Comparison of ENCODE assay signal across 14 cellular contexts in the genomic region with DNA sequence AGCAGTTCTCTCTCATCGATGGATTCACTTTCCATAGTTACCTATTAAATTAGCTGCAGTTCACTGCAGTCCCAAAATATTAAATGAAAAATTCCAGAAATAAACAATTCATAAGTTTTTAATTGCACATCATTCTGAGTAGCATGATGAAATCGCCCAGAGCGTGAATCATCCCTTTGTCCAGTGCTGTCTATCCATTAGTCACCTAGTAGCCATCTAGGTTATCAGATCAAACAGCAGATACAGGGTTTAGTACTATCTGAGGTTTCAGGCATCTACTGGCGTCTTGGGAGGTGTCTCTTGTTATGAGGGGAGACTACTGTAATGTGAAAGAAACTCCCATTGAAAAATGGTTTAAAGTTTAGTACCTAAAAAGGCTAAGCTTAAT.
A peak's percentile ranks its signal among the peaks of the same experiment; 100 is the strongest.
DNase-seq lines count a peak whose midpoint lies in the region; ATAC-seq and TF ChIP-seq lines count a peak whose summit lies in the region.
"Had no signal": no experiment of that assay in that cellular context is flagged by ENCODE, and none has a peak within 500 bp of the region (broad histone marks: within the 10 kb centered on the region; RNA-seq: fewer than 3 reads in every experiment).

No MANE protein-coding gene starts in this region.

- no peak for TF ChIP-seq CTCF in PC-3 (conservative IDR thresholded peaks at IDR 0.05; ENCODE audit: low read depth, low read length)
- no peak for TF ChIP-seq CTCF in endodermal cell (conservative IDR thresholded peaks at IDR 0.05)

- H3K4me1 ChIP-seq in PC-3 (ENCODE audit: insufficient read depth, low read length) = peaks cover 31% of the 10 kb centered on the region
- no peaks in the 10 kb centered on the region for H3K4me1 ChIP-seq in trophoblast cell (ENCODE audit: control insufficient read depth in 1 of 2, insufficient read depth in 2 of 2, low read length in 2 of 2)
- no peaks in the 10 kb centered on the region for H3K4me1 ChIP-seq in endodermal cell (ENCODE audit: control insufficient read depth, insufficient read depth, low read length)

- H3K36me3 ChIP-seq in PC-3 (ENCODE audit: low read depth, low read length) (no peaks in the 10 kb centered on the region), trophoblast cell (ENCODE audit: control insufficient read depth in 1 of 2, insufficient read depth in 2 of 2, low read length in 2 of 2) (no peaks in the 10 kb centered on the region), endodermal cell (ENCODE audit: control insufficient read depth, insufficient read depth, low read length) (no peaks in the 10 kb centered on the region)
- H3K36me3 ChIP-seq: pancreas, thoracic aorta had no signal

- H3K27me3 Mint-ChIP-seq in endodermal cell (ENCODE audit: insufficient read depth) = no peaks in the 10 kb centered on the region
- H3K27me3 Mint-ChIP-seq: activated naive CD4-positive, alpha-beta T cell treated with anti-CD3 and anti-CD28 coated beads, Interleukin-2, amount 50 U/mL, for 24 hours had no signal

- H3K79me2 ChIP-seq in PC-3 (ENCODE audit: low read length) = no peaks in the 10 kb centered on the region
- no peaks in the 10 kb centered on the region for H3K79me2 ChIP-seq in trophoblast cell (ENCODE audit: control insufficient read depth, insufficient read depth, low read length, poor library complexity)

- no peak overlapping the region for H3K27ac Mint-ChIP-seq in endodermal cell
- H3K27ac Mint-ChIP-seq: activated naive CD4-positive, alpha-beta T cell treated with anti-CD3 and anti-CD28 coated beads, Interleukin-2, amount 50 U/mL, for 24 hours had no signal

- no peaks in the 10 kb centered on the region for H3K9me2 ChIP-seq in PC-3 (replicated peaks; ENCODE audit: low read length)

- H3K36me3 Mint-ChIP-seq in endodermal cell (ENCODE audit: low read depth) = peaks cover 35% of the 10 kb centered on the region

- H2AK5ac ChIP-seq in trophoblast cell (ENCODE audit: low read length) = no peak overlapping the region

- POLR2A ChIA-PET in PC-3 (lab: Charles Lee; ENCODE audit: unreplicated experiment) = no interaction called here

- H2AFZ ChIP-seq in PC-3 (ENCODE audit: low read length) (no peak overlapping the region), trophoblast cell (ENCODE audit: insufficient read depth, low read length, poor library complexity) (no peak overlapping the region)

- H3K4ac ChIP-seq in trophoblast cell (ENCODE audit: low read depth, low read length) = no peak overlapping the region

- H3K27ac ChIP-seq in PC-3 (ENCODE audit: low read length) (peak overlapping the region; percentile 66), epithelial cell of prostate (peak overlapping the region; percentile 87), trophoblast cell (ENCODE audit: low read depth, low read length) (no peak overlapping the region), endodermal cell (ENCODE audit: low read depth, low read length) (no peak overlapping the region)
- H3K27ac ChIP-seq: thoracic aorta had no signal

- no peak overlapping the region for H2BK12ac ChIP-seq in trophoblast cell (ENCODE audit: low read length)

- H3K4me3 Mint-ChIP-seq in endodermal cell = no peak overlapping the region
- H3K4me3 Mint-ChIP-seq: activated naive CD4-positive, alpha-beta T cell treated with anti-CD3 and anti-CD28 coated beads, Interleukin-2, amount 50 U/mL, for 24 hours had no signal

- no peak overlapping the region for H3K4me3 ChIP-seq in PC-3 (ENCODE audit: low read length)
- no peak overlapping the region for H3K4me3 ChIP-seq in trophoblast cell (ENCODE audit: low read depth, low read length)
- no peak overlapping the region for H3K4me3 ChIP-seq in endodermal cell (ENCODE audit: low read length)
- H3K4me3 ChIP-seq: pancreas, thoracic aorta had no signal

- DNase-seq in GM04504 (ENCODE audit: low read depth) (peak; percentile 55), PC-3 (peak; percentile 74), epithelial cell of prostate (ENCODE audit: low read depth, low spot score) (no peak), trophoblast cell (peak; percentile 68 to 89), SK-N-DZ (ENCODE audit: low spot score) (no peak), endodermal cell (no peak)
- DNase-seq: activated CD4-positive, alpha-beta T cell treated with anti-CD3 and anti-CD28 coated beads for 1 hour; DMS79 treated with DMSO at 0.1 percent for 48 hours; KBM-7; pancreas had no signal

- peak; percentile 92 for ATAC-seq in PC-3
- ATAC-seq in GM21390 (IDR thresholded peaks at IDR 0.05; ENCODE audit: unreplicated experiment) = no peak
- ATAC-seq in GM21528 (IDR thresholded peaks at IDR 0.05; ENCODE audit: low FRiP score, unreplicated experiment) = no peak

- no peaks in the 10 kb centered on the region for H3K79me1 ChIP-seq in trophoblast cell (ENCODE audit: low read length)

- H4K8ac ChIP-seq in trophoblast cell (ENCODE audit: low read depth, low read length) = no peak overlapping the region

- no peak overlapping the region for H3K14ac ChIP-seq in trophoblast cell (ENCODE audit: low read length)

- H4K12ac ChIP-seq in trophoblast cell (ENCODE audit: low read depth, low read length) = no peak overlapping the region

- no peak overlapping the region for H2BK120ac ChIP-seq in trophoblast cell (ENCODE audit: insufficient read depth, low read length, poor library complexity)

- H3K27me3 ChIP-seq in PC-3 (ENCODE audit: low read length) (no peaks in the 10 kb centered on the region), trophoblast cell (ENCODE audit: insufficient read depth, low read length) (no peaks in the 10 kb centered on the region), endodermal cell (ENCODE audit: control insufficient read depth, insufficient read depth, low read length, poor library complexity, severe bottlenecking) (no peaks in the 10 kb centered on the region)
- H3K27me3 ChIP-seq: pancreas had no signal

- no peak overlapping the region for H3K9ac ChIP-seq in PC-3 (ENCODE audit: low read length)
- no peak overlapping the region for H3K9ac ChIP-seq in trophoblast cell (ENCODE audit: low read length)
- H3K9ac ChIP-seq in endodermal cell (ENCODE audit: extremely low read depth, low read length, poor library complexity, severe bottlenecking) = no peak overlapping the region

- no peaks in the 10 kb centered on the region for H3F3A ChIP-seq in PC-3 (ENCODE audit: low read length, unreplicated experiment)

- intact Hi-C loops in PC-3 (cut with micrococcal nuclease) = no loop called here

- no CpG with 5 or more reads among the region's 4 CpGs for WGBS in trophoblast cell (ENCODE audit: extremely low coverage, insufficient coverage, insufficient read length)
- WGBS in endodermal cell (ENCODE audit: insufficient coverage in 1 of 2, insufficient read length in 1 of 2), 2 experiments = 95 to 96% methylated on average over 3 to 4 of the region's 4 CpGs

- no peaks in the 10 kb centered on the region for H4K20me1 ChIP-seq in PC-3 (ENCODE audit: low read length)

- H3K18ac ChIP-seq in trophoblast cell (ENCODE audit: low read length) = no peak overlapping the region

- H3K9me3 ChIP-seq in PC-3 (ENCODE audit: low read length) = no peaks in the 10 kb centered on the region
- H3K9me3 ChIP-seq in trophoblast cell (ENCODE audit: insufficient read depth, low read depth, low read length) = no peaks in the 10 kb centered on the region
- peaks cover 15% of the 10 kb centered on the region for H3K9me3 ChIP-seq in endodermal cell (ENCODE audit: control insufficient read depth, low read length)
- H3K9me3 ChIP-seq: pancreas, thoracic aorta had no signal

- no TSS peak for BruUV-seq in PC-3 (replicated peaks; lab: Mats Ljungman, UMichigan)

- H4K91ac ChIP-seq in trophoblast cell (ENCODE audit: low read depth, low read length) = no peak overlapping the region

- H3K23ac ChIP-seq in trophoblast cell (ENCODE audit: low read length) = no peak overlapping the region

- H3K4me2 ChIP-seq in PC-3 (ENCODE audit: low read length) (peak overlapping the region; percentile 37), trophoblast cell (ENCODE audit: low read length) (no peak overlapping the region)

- H2BK5ac ChIP-seq in trophoblast cell (ENCODE audit: low read depth, low read length, poor library complexity) = no peak overlapping the region

- peaks cover 22% of the 10 kb centered on the region for H3K9me3 Mint-ChIP-seq in endodermal cell
- H3K9me3 Mint-ChIP-seq: activated naive CD4-positive, alpha-beta T cell treated with anti-CD3 and anti-CD28 coated beads, Interleukin-2, amount 50 U/mL, for 24 hours had no signal

- peaks cover 17% of the 10 kb centered on the region for H3K4me1 Mint-ChIP-seq in endodermal cell

- CTCF ChIA-PET in PC-3 (lab: Charles Lee) = interaction anchor here (1.7 kb wide), 1 partner anchor 247 kb away, joined by 3 read pairs; no protein-coding TSS in a partner anchor

Comparison
In these comparisons a context has a peak if more than half of its experiments do, and no peak if none do; other contexts are left out.
1. DNase-seq: peak in GM04504 (single experiment), PC-3 (single experiment) and trophoblast cell (2 of 2); none in epithelial cell of prostate (single experiment), SK-N-DZ (single experiment) and endodermal cell (single experiment).
2. H3K27ac ChIP-seq: peak in PC-3 (single experiment) and epithelial cell of prostate (single experiment); none in trophoblast cell (single experiment) and endodermal cell (single experiment).